ENCODE assay signal across 8 cellular contexts in genomic region chr1:161119379-161120061, GRCh38.
DNase-seq lines count a peak whose midpoint lies in the region; ATAC-seq and TF ChIP-seq lines count a peak whose summit lies in the region.

No MANE protein-coding gene starts in this region.

- DNase-seq in GM13977 (ENCODE audit: low spot score) (peak; percentile 83), SW480 (ENCODE audit: low spot score) (peak; percentile 33), astrocyte of the spinal cord (ENCODE audit: low read depth, low spot score) (peak; percentile 69), islet precursor cell (peak; percentile 89), NCI-H1105 treated with DMSO at 0.1 percent for 48 hours (lab: John Stamatoyannopoulos, UW) (no peak), NCI-H1694 (lab: John Stamatoyannopoulos, UW) (no peak)
- DNase-seq in stimulated activated CD4-positive, alpha-beta T cell treated with anti-CD3 and anti-CD28 coated beads, Interleukin-4, amount 100 ng/mL, for 1 hour = peak; percentile 66

- H3K4me3 ChIP-seq in astrocyte of the spinal cord (ENCODE audit: low read depth, low read length) = peak overlapping the region; percentile 87

- TF ChIP-seq CTCF in GM13977 (IDR thresholded peaks at IDR 0.05; ENCODE audit: extremely low read depth, insufficient read depth, missing control alignments) (peak; percentile 35), astrocyte of the spinal cord (IDR thresholded peaks at IDR 0.05; ENCODE audit: low read depth, low read length) (peak; percentile 48)

- peak; percentile 56 for ATAC-seq in HG03354 (IDR thresholded peaks at IDR 0.05; ENCODE audit: poor library complexity, severe bottlenecking, unreplicated experiment)

- in situ Hi-C loops in GM13977 (cut with MboI; ENCODE audit: low pct_unique_long_range_greater_than_20kb, low sequenced_read_pairs, unreplicated experiment) = no loop called here
- in situ Hi-C loops in astrocyte of the spinal cord (cut with HindIII; ENCODE audit: low sequenced_read_pairs) = no loop called here

Comparison
In these comparisons a context has a peak if more than half of its experiments do, and no peak if none do; other contexts are left out.
1. DNase-seq: peak in GM13977 (single experiment), SW480 (single experiment), astrocyte of the spinal cord (single experiment), islet precursor cell (single experiment) and stimulated activated CD4-positive, alpha-beta T cell treated with anti-CD3 and anti-CD28 coated beads, Interleukin-4, amount 100 ng/mL, for 1 hour (single experiment); none in NCI-H1105 treated with DMSO at 0.1 percent for 48 hours (single experiment) and NCI-H1694 (single experiment).